ENCODE assay signal across 7 cellular contexts in genomic region chr7:55624813-55625212, GRCh38.
"Had no signal": no experiment of that assay in that cellular context is flagged by ENCODE, and none has a peak within 500 bp of the region (broad histone marks: within the 10 kb centered on the region; RNA-seq: fewer than 3 reads in every experiment).

No MANE protein-coding gene starts in this region.

- DNase-seq: IMR-90, KBM-7, KG1 had no signal

- ATAC-seq: K562 had no signal

- H3K4me2 ChIP-seq: KMS-11 had no signal

- FAIRE-seq: HTR-8/SVneo, K562 had no signal

- H3K4me3 ChIP-seq: K562 had no signal

- H3K9ac ChIP-seq: KMS-11 had no signal

- H3K27ac ChIP-seq: HL-60, KMS-11 had no signal
